ENCODE assay signal across 21 cellular contexts in the genomic region with DNA sequence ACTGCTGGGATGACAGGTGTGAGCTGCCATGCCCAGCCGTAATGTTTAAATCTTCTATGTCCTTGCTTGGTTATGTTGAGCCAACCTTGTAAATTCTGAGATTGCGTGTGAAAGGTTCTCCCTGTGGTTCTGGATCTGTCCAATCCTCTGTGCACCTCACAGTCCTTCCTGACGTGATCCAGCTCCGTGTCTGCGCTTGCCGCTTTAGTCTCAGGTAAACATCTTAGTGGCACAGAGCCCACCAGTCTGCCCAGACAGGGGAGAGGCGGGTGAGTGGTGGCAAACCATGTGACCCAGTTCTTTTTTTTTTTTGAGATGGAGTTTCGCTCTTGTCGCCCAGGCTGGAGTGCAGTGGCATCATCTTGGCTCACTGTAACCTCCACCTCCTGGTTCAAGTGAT.
"Had no signal": no experiment of that assay in that cellular context is flagged by ENCODE, and none has a peak within 500 bp of the region (broad histone marks: within the 10 kb centered on the region; RNA-seq: fewer than 3 reads in every experiment).

No MANE protein-coding gene starts in this region.

- H3K9me3 ChIP-seq: heart right ventricle, mucosa of descending colon, tibial artery, uterus had no signal

- H3K4me2 ChIP-seq: neural progenitor cell had no signal

- H3K27ac ChIP-seq: coronary artery, heart right ventricle, neural progenitor cell, tibial artery, uterus had no signal

- DNase-seq: activated B cell treated with CpG ODN at 0.5 μM for 24 hours; activated CD4-positive, alpha-beta T cell treated with anti-CD3 and anti-CD28 coated beads for 48 hours; activated CD8-positive, alpha-beta T cell treated with anti-CD3 and anti-CD28 coated beads for 36 hours; activated naive CD4-positive, alpha-beta T cell; activated naive CD8-positive, alpha-beta T cell treated with anti-CD3 and anti-CD28 coated beads for 36 hours; activated T-cell treated with anti-CD3 and anti-CD28 coated beads, Interleukin-2, amount 50 U/mL, for 1 hour; erythroblast; heart right ventricle; left ventricle myocardium superior; mesenchymal stem cell; mucosa of descending colon; naive B cell; stimulated activated CD4-positive, alpha-beta T cell treated with anti-CD3 and anti-CD28 coated beads, Interleukin-4, amount 100 ng/mL, for 4 hours; T-cell; tibial artery; uterus had no signal

- H3K4me1 ChIP-seq: neural progenitor cell, uterus had no signal

- H3K4me3 ChIP-seq: coronary artery, heart right ventricle, mucosa of descending colon, neural progenitor cell, tibial artery, uterus had no signal

- H3K27me3 ChIP-seq: neural progenitor cell, uterus had no signal

- H3K36me3 ChIP-seq: heart right ventricle, neural progenitor cell, tibial artery, uterus had no signal

- H2AFZ ChIP-seq: neural progenitor cell had no signal

- H3K9ac ChIP-seq: neural progenitor cell had no signal

- ATAC-seq: activated CD8-positive, alpha-beta T cell treated with anti-CD3 and anti-CD28 coated beads for 36 hours; activated T-helper 17 cell treated with anti-CD3 and anti-CD28 coated beads, Interleukin-2, amount 50 U/mL, for 72 hours; heart right ventricle; left ventricle myocardium superior; mucosa of descending colon; sciatic nerve; stimulated activated memory B cell treated with anti-CD40 and anti-IgM and Interleukin-4, amounts not matched to agents 10 μg/mL and 1 μg/mL and 100 μg/mL, for 72 hours; T-cell had no signal
